In genomic region chr14:96160030-96160912, GRCh38 we compare ENCODE assay signal across 16 cellular contexts. TPM values are rescaled to one million over a fixed set of nuclear protein-coding genes. Genes with fewer than 3 reads are reported as not detected.
DNase-seq lines count a peak whose midpoint lies in the region; ATAC-seq and TF ChIP-seq lines count a peak whose summit lies in the region.
"Had no signal": no experiment of that assay in that cellular context is flagged by ENCODE, and none has a peak within 500 bp of the region (broad histone marks: within the 10 kb centered on the region; RNA-seq: fewer than 3 reads in every experiment).

No MANE protein-coding gene starts in this region.

- DNase-seq in NOMO-1 treated with DMSO at 0.1 percent for 48 hours (lab: John Stamatoyannopoulos, UW; ENCODE audit: unreplicated experiment) (peak; percentile 21), NOMO-1 treated with dmso at 0.1 percent for 144 hours (lab: John Stamatoyannopoulos, UW; ENCODE audit: unreplicated experiment) (no peak), fibroblast of peridontal ligament (ENCODE audit: extremely low read depth) (peak; percentile 19), mesenteric fat pad (ENCODE audit: low spot score) (peak; percentile 35), ureter (ENCODE audit: low spot score) (peak; percentile 17)
- no peak for DNase-seq in activated naive CD4-positive, alpha-beta T cell treated with Interleukin-2 at 50 U/mL for 16 hours
- DNase-seq: C1 segment of cervical spinal cord, Caco-2, DMS53, HCEC 1CT, NCI-H1436, NCI-H2029 treated with DMSO at 0.1 percent for 48 hours, NCI-H510A, SIG-M5 had no signal

- no peak for ATAC-seq in GM21360 (IDR thresholded peaks at IDR 0.05; ENCODE audit: unreplicated experiment)
- no peak for ATAC-seq in SK-N-SH treated with all-trans-retinoic acid at 6 μM for 48 hours

TF ChIP-seq in SK-N-SH treated with all-trans-retinoic acid at 6 μM for 48 hours, 23 proteins besides CTCF, POLR2A, EP300 and RAD21:
- no peak for TF ChIP-seq PATZ1 (CRISPR knock-in tag; IDR thresholded peaks at IDR 0.05; ENCODE audit: borderline replicate concordance)

RNA-seq across cellular contexts. Expression of gene BDKRB2, which starts 44.4 kb away (rescaled TPM):
- total RNA-seq in mesenteric fat pad (11.4 TPM), ureter (17.1 TPM)

Comparison
In these comparisons a context has a peak if more than half of its experiments do, and no peak if none do; other contexts are left out.
1. DNase-seq: peak in NOMO-1 treated with DMSO at 0.1 percent for 48 hours (single experiment), fibroblast of peridontal ligament (single experiment), mesenteric fat pad (single experiment) and ureter (single experiment); none in NOMO-1 treated with dmso at 0.1 percent for 144 hours (single experiment) and activated naive CD4-positive, alpha-beta T cell treated with Interleukin-2 at 50 U/mL for 16 hours (single experiment).